ENCODE assay signal across 11 cellular contexts in the genomic region with DNA sequence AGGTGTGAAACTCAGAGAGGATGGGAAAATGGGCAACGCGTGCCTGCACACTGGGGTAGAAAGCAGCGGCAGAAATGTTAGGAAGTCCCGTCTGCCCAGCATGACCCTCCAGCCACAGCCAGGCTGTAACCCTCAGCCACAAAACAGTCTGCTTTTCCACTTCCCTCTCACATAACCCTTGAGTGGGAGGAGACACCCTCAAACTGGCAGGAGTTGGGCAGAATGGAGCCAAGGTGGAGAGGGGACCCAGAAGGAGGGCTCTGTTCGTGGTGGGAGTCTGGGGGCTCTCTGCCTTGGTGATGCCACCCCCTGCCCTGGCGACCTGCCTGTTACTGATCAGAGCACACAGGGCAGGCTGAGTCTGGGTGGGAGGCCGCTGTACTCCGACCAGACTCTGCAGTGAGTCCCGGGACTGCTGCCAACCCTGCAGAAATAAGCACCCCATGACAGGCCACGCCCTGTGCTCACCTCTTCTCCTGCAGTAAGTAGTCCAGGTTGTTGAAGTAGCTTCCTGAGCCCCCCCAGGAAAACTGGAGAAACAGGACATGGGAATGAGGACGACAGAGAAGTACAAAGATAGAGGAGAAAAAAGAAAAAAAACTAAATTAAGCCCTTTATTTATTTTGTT. TPM values are rescaled to one million over a fixed set of nuclear protein-coding genes. Genes with fewer than 3 reads are reported as not detected.
DNase-seq lines count a peak whose midpoint lies in the region; ATAC-seq and TF ChIP-seq lines count a peak whose summit lies in the region.
"Had no signal": no experiment of that assay in that cellular context is flagged by ENCODE, and none has a peak within 500 bp of the region (broad histone marks: within the 10 kb centered on the region; RNA-seq: fewer than 3 reads in every experiment).

No MANE protein-coding gene starts in this region.

- WGBS in thyroid gland, 2 donors = 20 to 21% methylated on average over 11 of the region's 11 CpGs

- H3K4me3 Mint-ChIP-seq in activated naive CD8-positive, alpha-beta T cell treated with anti-CD3 and anti-CD28 coated beads, Interleukin-2, amount 10 ng/mL, durations not matched to agents 7 days and 5 days = peak overlapping the region; percentile 31
- H3K4me3 Mint-ChIP-seq in activated naive CD8-positive, alpha-beta T cell treated with anti-CD3 and anti-CD28 coated beads for 36 hours = no peak overlapping the region

- intact Hi-C loops in thyroid gland (cut with DNase I) = no loop called here

- peaks cover 4% of the 10 kb centered on the region for H3K27me3 Mint-ChIP-seq in activated naive CD8-positive, alpha-beta T cell treated with anti-CD3 and anti-CD28 coated beads, Interleukin-2, amount 10 ng/mL, durations not matched to agents 7 days and 5 days
- peaks cover 13% of the 10 kb centered on the region for H3K27me3 Mint-ChIP-seq in activated naive CD8-positive, alpha-beta T cell treated with anti-CD3 and anti-CD28 coated beads for 36 hours

- no peaks in the 10 kb centered on the region for H3K36me3 ChIP-seq in thyroid gland
- H3K36me3 ChIP-seq: esophagus muscularis mucosa had no signal

- peak in 1 of 2 donors; percentile 29 for TF ChIP-seq POLR2A in thyroid gland (IDR thresholded peaks at IDR 0.05)

- POLR2A ChIA-PET in activated naive CD8-positive, alpha-beta T cell treated with anti-CD3 and anti-CD28 coated beads, Interleukin-2, amount 10 ng/mL, durations not matched to agents 7 days and 5 days (lab: Charles Lee) = interaction anchor here (1.4 kb wide), 1 partner anchor 7 kb away, joined by 6 read pairs; no protein-coding TSS in a partner anchor

- H3K4me3 ChIP-seq in thyroid gland (replicated peaks in 1 of 3) = no peak overlapping the region
- H3K4me3 ChIP-seq: esophagus muscularis mucosa had no signal

- no peaks in the 10 kb centered on the region for H3K27me3 ChIP-seq in thyroid gland

- H3K9me3 Mint-ChIP-seq in activated naive CD8-positive, alpha-beta T cell treated with anti-CD3 and anti-CD28 coated beads, Interleukin-2, amount 10 ng/mL, durations not matched to agents 7 days and 5 days = no peaks in the 10 kb centered on the region
- no peaks in the 10 kb centered on the region for H3K9me3 Mint-ChIP-seq in activated naive CD8-positive, alpha-beta T cell treated with anti-CD3 and anti-CD28 coated beads for 36 hours

- DNase-seq in activated naive CD8-positive, alpha-beta T cell treated with anti-CD3 and anti-CD28 coated beads, Interleukin-2, amount 10 ng/mL, durations not matched to agents 7 days and 5 days = no peak
- DNase-seq in activated naive CD8-positive, alpha-beta T cell treated with anti-CD3 and anti-CD28 coated beads for 36 hours = no peak
- DNase-seq in RPMI8226 (peak; percentile 82), thyroid gland (peak; percentile 95 to 97), C1 segment of cervical spinal cord (lab: John Stamatoyannopoulos, UW) (no peak)
- no peak for DNase-seq in central memory CD4-positive, alpha-beta T cell
- DNase-seq: T1000 had no signal

- H3K36me3 Mint-ChIP-seq in activated naive CD8-positive, alpha-beta T cell treated with anti-CD3 and anti-CD28 coated beads, Interleukin-2, amount 10 ng/mL, durations not matched to agents 7 days and 5 days = no peaks in the 10 kb centered on the region
- H3K36me3 Mint-ChIP-seq in activated naive CD8-positive, alpha-beta T cell treated with anti-CD3 and anti-CD28 coated beads for 36 hours = no peaks in the 10 kb centered on the region

- no peak for TF ChIP-seq CTCF in thyroid gland (IDR thresholded peaks at IDR 0.05)

- no peaks in the 10 kb centered on the region for H3K9me3 ChIP-seq in thyroid gland
- H3K9me3 ChIP-seq: esophagus muscularis mucosa had no signal

- ATAC-seq in activated naive CD8-positive, alpha-beta T cell treated with anti-CD3 and anti-CD28 coated beads, Interleukin-2, amount 10 ng/mL, durations not matched to agents 7 days and 5 days (ENCODE audit: low read depth) = no peak
- ATAC-seq in esophagus mucosa (peak; percentile 45), GM19395 (IDR thresholded peaks at IDR 0.05; ENCODE audit: unreplicated experiment) (no peak)

- peak overlapping the region; percentile 40 to 84 (median 54) for H3K27ac ChIP-seq in thyroid gland
- H3K27ac ChIP-seq: esophagus muscularis mucosa had no signal

- peaks cover 19 to 23% of the 10 kb centered on the region in 2 donors for H3K4me1 ChIP-seq in thyroid gland

- peak overlapping the region; percentile 52 for H3K27ac Mint-ChIP-seq in activated naive CD8-positive, alpha-beta T cell treated with anti-CD3 and anti-CD28 coated beads, Interleukin-2, amount 10 ng/mL, durations not matched to agents 7 days and 5 days
- H3K27ac Mint-ChIP-seq in activated naive CD8-positive, alpha-beta T cell treated with anti-CD3 and anti-CD28 coated beads for 36 hours = no peak overlapping the region

- peaks cover 50% of the 10 kb centered on the region for H3K4me1 Mint-ChIP-seq in activated naive CD8-positive, alpha-beta T cell treated with anti-CD3 and anti-CD28 coated beads, Interleukin-2, amount 10 ng/mL, durations not matched to agents 7 days and 5 days
- H3K4me1 Mint-ChIP-seq in activated naive CD8-positive, alpha-beta T cell treated with anti-CD3 and anti-CD28 coated beads for 36 hours = peaks cover 32% of the 10 kb centered on the region

RNA-seq across cellular contexts. Expression of a gene that starts 16.0 kb away (rescaled TPM):
- total RNA-seq in activated naive CD8-positive, alpha-beta T cell treated with anti-CD3 and anti-CD28 coated beads, Interleukin-2, amount 10 ng/mL, durations not matched to agents 7 days and 5 days = under 1 TPM; 0.75 to 0.94 TPM
- total RNA-seq in activated naive CD8-positive, alpha-beta T cell treated with anti-CD3 and anti-CD28 coated beads for 36 hours = under 1 TPM; 0.28 to 0.47 TPM
- total RNA-seq in esophagus mucosa = 0.44 TPM
- total RNA-seq in thyroid gland = not detected
- total RNA-seq: urinary bladder had no signal

Comparison
In these comparisons a context has a peak if more than half of its experiments do, and no peak if none do; other contexts are left out.
1. DNase-seq: peak in RPMI8226 (single experiment) and thyroid gland (2 of 2); none in activated naive CD8-positive, alpha-beta T cell treated with anti-CD3 and anti-CD28 coated beads, Interleukin-2, amount 10 ng/mL, durations not matched to agents 7 days and 5 days (single experiment), activated naive CD8-positive, alpha-beta T cell treated with anti-CD3 and anti-CD28 coated beads for 36 hours (single experiment), C1 segment of cervical spinal cord (0 of 14) and central memory CD4-positive, alpha-beta T cell (single experiment).